Comparison of ENCODE assay signal across 8 cellular contexts in genomic region chr17:3724373-3725077, GRCh38. TPM values are rescaled to one million over a fixed set of nuclear protein-coding genes. Genes with fewer than 3 reads are reported as not detected.
DNase-seq lines count a peak whose midpoint lies in the region; ATAC-seq and TF ChIP-seq lines count a peak whose summit lies in the region.

No MANE protein-coding gene starts in this region.

- peaks cover 21% of the 10 kb centered on the region; the same call in 1 of the 2 replicates for H3K36me3 ChIP-seq in ES-I3 (ENCODE audit: insufficient read depth, low read length)
- H3K36me3 ChIP-seq in OCI-LY1 (ENCODE audit: insufficient read depth, low read length): peaks cover 33% of the 10 kb centered on the region

- peaks cover 15% of the 10 kb centered on the region for H3K4me1 Mint-ChIP-seq in progenitor cell of endocrine pancreas (ENCODE audit: low read depth)

- no peaks in the 10 kb centered on the region for H3K27me3 Mint-ChIP-seq in progenitor cell of endocrine pancreas

- no peaks in the 10 kb centered on the region for H4K20me1 ChIP-seq in OCI-LY1 (ENCODE audit: insufficient read depth, low read length)

- peak overlapping the region; percentile 94 for H3K4me2 ChIP-seq in OCI-LY1 (ENCODE audit: low read length)

- peak overlapping the region; percentile 95 for H3K4me3 ChIP-seq in OCI-LY1 (ENCODE audit: low read depth, low read length, poor library complexity, severe bottlenecking)
- H3K4me3 ChIP-seq in epithelial cell of esophagus (ENCODE audit: low read length): peak overlapping the region; percentile 95

- no peaks in the 10 kb centered on the region for H3K27me3 ChIP-seq in OCI-LY1 (ENCODE audit: insufficient read depth, low read length)

- no peak overlapping the region for H2AFZ ChIP-seq in OCI-LY1 (ENCODE audit: low read length)

- H3K9me3 ChIP-seq in ES-I3 (ENCODE audit: control insufficient read depth, insufficient read depth, low read length) (no peaks in the 10 kb centered on the region), OCI-LY1 (ENCODE audit: low read length) (no peaks in the 10 kb centered on the region)

- TF ChIP-seq CTCF in OCI-LY1 (IDR thresholded peaks at IDR 0.05; ENCODE audit: low read length): no peak
- TF ChIP-seq CTCF in epithelial cell of esophagus (IDR thresholded peaks at IDR 0.05; ENCODE audit: insufficient read depth, low read depth, low read length, missing control alignments): no peak
- no peak for TF ChIP-seq CTCF in progenitor cell of endocrine pancreas (IDR thresholded peaks at IDR 0.05; ENCODE audit: unreplicated experiment)

- no peaks in the 10 kb centered on the region for H3K9me3 Mint-ChIP-seq in progenitor cell of endocrine pancreas (ENCODE audit: low read depth)

- peak overlapping the region; percentile 95 for H3K4me3 Mint-ChIP-seq in progenitor cell of endocrine pancreas (ENCODE audit: low read depth)

- no peak overlapping the region for H3K27ac ChIP-seq in OCI-LY1 (ENCODE audit: low read depth, low read length, poor library complexity, severe bottlenecking)

- H3K36me3 Mint-ChIP-seq in progenitor cell of endocrine pancreas (ENCODE audit: insufficient read depth): peaks cover 4% of the 10 kb centered on the region

- no peaks in the 10 kb centered on the region for H3F3A ChIP-seq in OCI-LY1 (ENCODE audit: insufficient read depth, low read length)

- no peaks in the 10 kb centered on the region for H3K9me2 ChIP-seq in OCI-LY1 (ENCODE audit: low read depth, low read length)

- DNase-seq in epithelial cell of esophagus (ENCODE audit: low read depth): peak; percentile 10
- no peak for DNase-seq in progenitor cell of endocrine pancreas (ENCODE audit: low spot score, unreplicated experiment)
- no peak for DNase-seq in NOMO-1 treated with dmso at 0.1 percent for 144 hours (lab: John Stamatoyannopoulos, UW; ENCODE audit: unreplicated experiment)
- no peak for DNase-seq in SIG-M5 treated with dmso at 0.1 percent for 504 hours (lab: John Stamatoyannopoulos, UW; ENCODE audit: unreplicated experiment)

- H3K9ac ChIP-seq in ES-I3 (ENCODE audit: low read depth, low read length): peak overlapping the region; percentile 90
- peak overlapping the region; percentile 96 for H3K9ac ChIP-seq in OCI-LY1 (ENCODE audit: low read length)

- ATAC-seq in GM18519 (IDR thresholded peaks at IDR 0.05; ENCODE audit: low FRiP score, unreplicated experiment): no peak
- ATAC-seq in GM19455 (IDR thresholded peaks at IDR 0.05; ENCODE audit: unreplicated experiment): no peak

- H3K4me1 ChIP-seq in ES-I3 (ENCODE audit: insufficient read depth, low read length): peaks cover 10% of the 10 kb centered on the region; the same call in 1 of the 2 replicates
- H3K4me1 ChIP-seq in OCI-LY1 (ENCODE audit: insufficient read depth, low read length, severe bottlenecking): peaks cover 49% of the 10 kb centered on the region

- H3K27ac Mint-ChIP-seq in progenitor cell of endocrine pancreas: peak overlapping the region; percentile 64

- H3K79me2 ChIP-seq in OCI-LY1 (ENCODE audit: insufficient read depth, low read length): peaks cover 22% of the 10 kb centered on the region

RNA-seq across cellular contexts. Expression of gene HASPIN, which starts 0.8 kb away (rescaled TPM):
- 8.5 and 8.6 TPM in 2 replicates for total RNA-seq in progenitor cell of endocrine pancreas

RNA-seq across cellular contexts. Expression of gene P2RX5, which starts 28.6 kb away (rescaled TPM):
- total RNA-seq in progenitor cell of endocrine pancreas: 0.89 and 0.95 TPM in 2 replicates

RNA-seq across cellular contexts. Expression of gene EMC6, which starts 55.9 kb away (rescaled TPM):
- total RNA-seq in progenitor cell of endocrine pancreas: 40.0 and 42.8 TPM in 2 replicates

RNA-seq across cellular contexts. Expression of gene TAX1BP3, which starts 56.1 kb away (rescaled TPM):
- total RNA-seq in progenitor cell of endocrine pancreas: 81.3 and 93.8 TPM in 2 replicates
